In genomic region chr20:44423480-44423879, GRCh38 we compare ENCODE assay signal across 1 cellular context.
TF ChIP-seq lines count a peak whose summit lies in the region.

No MANE protein-coding gene starts in this region.

TF ChIP-seq in GM23338, 12 proteins besides CTCF, POLR2A, EP300 and RAD21 (continued from another document):
- TF ChIP-seq ETS1 (IDR thresholded peaks at IDR 0.05) (no peak), EZH2 (IDR thresholded peaks at IDR 0.05; ENCODE audit: low read depth, unreplicated experiment) (no peak), STAT1 (IDR thresholded peaks at IDR 0.05; ENCODE audit: unreplicated experiment) (no peak), NANOG (IDR thresholded peaks at IDR 0.05; ENCODE audit: borderline replicate concordance) (no peak), EZH2phosphoT487 (IDR thresholded peaks at IDR 0.05; ENCODE audit: unreplicated experiment) (no peak), ZNF331 (CRISPR knock-in tag; IDR thresholded peaks at IDR 0.05; ENCODE audit: low read depth) (no peak), POLR2AphosphoS5 (IDR thresholded peaks at IDR 0.05; ENCODE audit: low read depth) (no peak), CREB1 (CRISPR knock-in tag; IDR thresholded peaks at IDR 0.05; ENCODE audit: low read depth) (no peak), JUNB (IDR thresholded peaks at IDR 0.05; ENCODE audit: unreplicated experiment) (no peak), ZNF462 (CRISPR knock-in tag; IDR thresholded peaks at IDR 0.05) (no peak)
